In the genomic region with DNA sequence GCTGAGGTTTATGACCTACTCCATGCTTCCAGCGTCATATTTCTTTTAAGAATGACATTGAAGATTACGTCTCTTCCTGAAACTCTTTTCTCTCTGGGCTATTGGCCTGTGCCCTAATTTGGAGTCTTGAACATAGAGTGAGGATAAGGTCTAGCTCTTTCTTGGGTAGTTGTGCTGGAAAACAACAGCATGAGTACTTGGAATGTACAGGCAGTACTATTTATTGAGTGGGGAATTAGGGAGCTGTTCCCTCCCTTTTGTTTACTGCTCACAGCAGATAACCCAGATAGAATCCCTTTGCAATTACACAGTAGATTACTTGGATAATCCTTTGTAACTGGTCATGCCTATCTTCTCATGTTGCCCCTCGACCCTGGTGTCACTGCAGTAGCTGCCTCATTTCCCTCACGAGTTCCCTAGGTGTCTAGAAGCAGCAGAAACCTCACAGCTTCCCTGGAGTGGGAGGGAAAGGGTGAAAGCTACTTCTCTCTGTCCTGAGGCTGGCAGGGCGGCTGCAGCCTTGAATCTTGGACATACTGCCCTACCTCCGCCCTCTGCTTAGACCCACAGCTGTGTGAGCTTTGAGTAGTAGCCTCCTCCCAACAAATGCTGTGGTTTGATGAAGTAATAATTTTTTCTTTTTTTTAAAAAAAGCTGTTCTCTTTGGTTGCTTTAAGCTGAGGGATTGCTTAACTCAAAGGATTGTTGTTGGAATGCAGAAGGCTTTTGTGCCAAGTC, we compare ENCODE assay signal across 12 cellular contexts.
DNase-seq lines count a peak whose midpoint lies in the region; ATAC-seq and TF ChIP-seq lines count a peak whose summit lies in the region.
"Had no signal": no experiment of that assay in that cellular context is flagged by ENCODE, and none has a peak within 500 bp of the region (broad histone marks: within the 10 kb centered on the region; RNA-seq: fewer than 3 reads in every experiment).

No MANE protein-coding gene starts in this region.

- TF ChIP-seq POLR2A in Peyer's patch (IDR thresholded peaks at IDR 0.05): no peak

- H3K18ac ChIP-seq in neuronal stem cell (ENCODE audit: low read length): no peak overlapping the region

- peaks cover 6% of the 10 kb centered on the region for H3K27me3 Mint-ChIP-seq in progenitor cell of endocrine pancreas

- H2BK120ac ChIP-seq in neuronal stem cell (ENCODE audit: low read depth, low read length): no peak overlapping the region

- H3K9me3 Mint-ChIP-seq in progenitor cell of endocrine pancreas (ENCODE audit: low read depth): peaks cover 3% of the 10 kb centered on the region

- H3K4me1 ChIP-seq in Peyer's patch (peaks cover 0 to 4% (median 0%) of the 10 kb centered on the region in 4 donors), fibroblast of lung (ENCODE audit: control insufficient read depth, extremely low read depth, insufficient read depth, low read length) (peaks cover 18% of the 10 kb centered on the region), neuronal stem cell (ENCODE audit: control insufficient read depth in 2 of 2, insufficient read depth in 1 of 2, low read depth in 1 of 2, low read length in 2 of 2) (peaks cover 6 to 8% of the 10 kb centered on the region in 2 donors)
- H3K4me1 ChIP-seq: BE2C had no signal

- DNase-seq in AG08396 (ENCODE audit: low spot score) (peak; percentile 77), Peyer's patch (peak; percentile 19 to 58 (median 55)), fibroblast of lung (ENCODE audit: low read depth in 2 of 2) (peak; percentile 96 to 98), neuronal stem cell (ENCODE audit: low spot score) (no peak), occipital lobe (lab: John Stamatoyannopoulos, UW) (no peak), progenitor cell of endocrine pancreas (ENCODE audit: low spot score, unreplicated experiment) (no peak), activated T-cell treated with anti-CD3 and anti-CD28 coated beads for 4 hours (no peak)
- DNase-seq: BE2C; stimulated activated CD4-positive, alpha-beta T cell treated with anti-CD3 and anti-CD28 coated beads, Interleukin-1b, Interleukin-23, amount 100 ng/mL, for 48 hours had no signal

- H4K91ac ChIP-seq in neuronal stem cell (ENCODE audit: low read depth, low read length, poor library complexity): no peak overlapping the region

- no peaks in the 10 kb centered on the region for H3K79me1 ChIP-seq in neuronal stem cell (ENCODE audit: low read depth, low read length)

- TF ChIP-seq CTCF in Peyer's patch (IDR thresholded peaks at IDR 0.05) (no peak), fibroblast of lung (conservative IDR thresholded peaks at IDR 0.05 in 1 of 2, IDR thresholded peaks at IDR 0.05 in 1 of 2; ENCODE audit: low read depth in 1 of 2, low read length in 2 of 2) (no peak), progenitor cell of endocrine pancreas (IDR thresholded peaks at IDR 0.05; ENCODE audit: unreplicated experiment) (no peak)

- H3K27me3 ChIP-seq in Peyer's patch (no peaks in the 10 kb centered on the region), fibroblast of lung (ENCODE audit: control insufficient read depth, insufficient read depth, low read length) (no peaks in the 10 kb centered on the region), neuronal stem cell (ENCODE audit: control insufficient read depth in 3 of 3, insufficient read depth in 3 of 3, low read depth in 1 of 3, low read length in 3 of 3) (no peaks in the 10 kb centered on the region)
- H3K27me3 ChIP-seq: BE2C had no signal

- no peak overlapping the region for H2AK5ac ChIP-seq in neuronal stem cell (ENCODE audit: low read depth, low read length)

- peak overlapping the region; percentile 33 for H3K4me2 ChIP-seq in fibroblast of lung (ENCODE audit: extremely low read depth, insufficient read depth, low read length)
- H3K4me2 ChIP-seq in neuronal stem cell (ENCODE audit: insufficient read depth, low read length, poor library complexity, severe bottlenecking): no peak overlapping the region

- no peak overlapping the region for H3K14ac ChIP-seq in neuronal stem cell (ENCODE audit: low read length)

- H3K9me3 ChIP-seq in Peyer's patch (no peaks in the 10 kb centered on the region), fibroblast of lung (ENCODE audit: control insufficient read depth, insufficient read depth, low read depth, low read length) (no peaks in the 10 kb centered on the region), neuronal stem cell (replicated peaks in 1 of 2; ENCODE audit: control insufficient read depth in 2 of 2, insufficient read depth in 1 of 2, low read depth in 1 of 2, low read length in 2 of 2) (peaks cover 0 to 7% of the 10 kb centered on the region in 2 donors)
- H3K9me3 ChIP-seq: BE2C had no signal

- peak overlapping the region; percentile 18 to 57 (median 36) for H3K27ac ChIP-seq in Peyer's patch
- peak overlapping the region; percentile 80 for H3K27ac ChIP-seq in fibroblast of lung (ENCODE audit: insufficient read depth, low read length)
- peak overlapping the region; percentile 53 for H3K27ac ChIP-seq in neuronal stem cell (replicated peaks; ENCODE audit: low read length)
- H3K27ac ChIP-seq: VCaP had no signal

- H3K23ac ChIP-seq in neuronal stem cell (ENCODE audit: low read depth, low read length, poor library complexity): no peak overlapping the region

- H2AFZ ChIP-seq in fibroblast of lung (ENCODE audit: low read length) (peak overlapping the region; percentile 0), neuronal stem cell (ENCODE audit: low read length) (peak overlapping the region; percentile 3)

- H3K4me3 Mint-ChIP-seq in progenitor cell of endocrine pancreas (ENCODE audit: low read depth): no peak overlapping the region

- no peaks in the 10 kb centered on the region for H3K79me2 ChIP-seq in fibroblast of lung (ENCODE audit: control insufficient read depth, insufficient read depth, low read length)

- no peak overlapping the region for H2BK15ac ChIP-seq in neuronal stem cell (ENCODE audit: low read length)

- H3K9ac ChIP-seq in fibroblast of lung (ENCODE audit: insufficient read depth, low read length) (peak overlapping the region; percentile 28), neuronal stem cell (ENCODE audit: low read depth, low read length, poor library complexity) (no peak overlapping the region)

- peaks cover 3% of the 10 kb centered on the region for H3K4me1 Mint-ChIP-seq in progenitor cell of endocrine pancreas (ENCODE audit: low read depth)

- ATAC-seq in HG03175 (IDR thresholded peaks at IDR 0.05; ENCODE audit: unreplicated experiment): no peak
- ATAC-seq: K562 had no signal

- H3K4ac ChIP-seq in neuronal stem cell (ENCODE audit: low read length): no peak overlapping the region

- peaks cover 9% of the 10 kb centered on the region for H3K36me3 Mint-ChIP-seq in progenitor cell of endocrine pancreas (ENCODE audit: insufficient read depth)

- no peaks in the 10 kb centered on the region for H4K20me1 ChIP-seq in fibroblast of lung (ENCODE audit: control insufficient read depth, extremely low read depth, insufficient read depth, low read length)

- H3K27ac Mint-ChIP-seq in progenitor cell of endocrine pancreas: no peak overlapping the region

- no peaks in the 10 kb centered on the region for H3K36me3 ChIP-seq in Peyer's patch
- no peaks in the 10 kb centered on the region for H3K36me3 ChIP-seq in fibroblast of lung (ENCODE audit: control insufficient read depth, insufficient read depth, low read length)
- H3K36me3 ChIP-seq in neuronal stem cell (replicated peaks in 1 of 2; ENCODE audit: control insufficient read depth in 2 of 2, insufficient read depth in 2 of 2, low read length in 2 of 2): no peaks in the 10 kb centered on the region
- H3K36me3 ChIP-seq: BE2C had no signal

- no peak overlapping the region for H4K8ac ChIP-seq in neuronal stem cell (ENCODE audit: low read depth, low read length)

- WGBS in neuronal stem cell (ENCODE audit: extremely low coverage in 2 of 2, insufficient read length in 2 of 2, insufficient replicate concordance in 1 of 2), 2 donors: no CpG with 5 or more reads among the region's 6 CpGs

- no peak overlapping the region for H3K4me3 ChIP-seq in Peyer's patch
- H3K4me3 ChIP-seq in fibroblast of lung (replicated peaks in 1 of 4; ENCODE audit: control extremely low read depth in 1 of 4, insufficient read depth in 1 of 4, low read depth in 3 of 4, low read length in 4 of 4): no peak overlapping the region
- H3K4me3 ChIP-seq in neuronal stem cell (ENCODE audit: low read length in 2 of 2): no peak overlapping the region
- H3K4me3 ChIP-seq: K562 had no signal

- H2BK12ac ChIP-seq in neuronal stem cell (ENCODE audit: low read length): no peak overlapping the region

- no peak overlapping the region for H2BK5ac ChIP-seq in neuronal stem cell (ENCODE audit: low read length)

Comparison
In these comparisons a context has a peak if more than half of its experiments do, and no peak if none do; other contexts are left out.
1. DNase-seq: peak in AG08396 (single experiment), Peyer's patch (3 of 3) and fibroblast of lung (2 of 2); none in neuronal stem cell (single experiment), occipital lobe (single experiment), progenitor cell of endocrine pancreas (single experiment) and activated T-cell treated with anti-CD3 and anti-CD28 coated beads for 4 hours (single experiment).
2. Peak in every context shown above with its lines, with median percentiles within 50 percentile points of each other: H3K27ac ChIP-seq.